24 cellular contexts compared by ENCODE assay signal in genomic region chr10:125266541-125266940, GRCh38.
"Had no signal": no experiment of that assay in that cellular context is flagged by ENCODE, and none has a peak within 500 bp of the region (broad histone marks: within the 10 kb centered on the region; RNA-seq: fewer than 3 reads in every experiment).

No MANE protein-coding gene starts in this region.

- H3K27ac Mint-ChIP-seq: activated CD4-positive, alpha-beta T cell treated with anti-CD3 and anti-CD28 coated beads, Interleukin-2, amount 10 ng/mL, durations not matched to agents 7 days and 5 days; activated CD8-positive, alpha-beta T cell treated with anti-CD3 and anti-CD28 coated beads for 36 hours; activated naive CD8-positive, alpha-beta T cell; effector memory CD8-positive, alpha-beta T cell had no signal

- H3K9me3 ChIP-seq: body of pancreas, esophagus squamous epithelium, gastroesophageal sphincter had no signal

- ATAC-seq: activated CD8-positive, alpha-beta T cell treated with anti-CD3 and anti-CD28 coated beads for 36 hours; body of pancreas; effector memory CD8-positive, alpha-beta T cell; gastroesophageal sphincter had no signal

- H3K9me3 Mint-ChIP-seq: activated CD4-positive, alpha-beta T cell treated with anti-CD3 and anti-CD28 coated beads, Interleukin-2, amount 10 ng/mL, durations not matched to agents 7 days and 5 days had no signal

- H3K27me3 ChIP-seq: body of pancreas, gastroesophageal sphincter had no signal

- H3K27me3 Mint-ChIP-seq: activated CD4-positive, alpha-beta T cell treated with anti-CD3 and anti-CD28 coated beads, Interleukin-2, amount 10 ng/mL, durations not matched to agents 7 days and 5 days had no signal

- H3K4me1 Mint-ChIP-seq: activated CD4-positive, alpha-beta T cell treated with anti-CD3 and anti-CD28 coated beads, Interleukin-2, amount 10 ng/mL, durations not matched to agents 7 days and 5 days had no signal

- H3K27ac ChIP-seq: body of pancreas, esophagus squamous epithelium, gastroesophageal sphincter had no signal

- H3K4me3 ChIP-seq: body of pancreas, esophagus squamous epithelium, gastroesophageal sphincter had no signal

- H3K36me3 Mint-ChIP-seq: activated naive CD8-positive, alpha-beta T cell had no signal

- H3K4me3 Mint-ChIP-seq: activated CD4-positive, alpha-beta T cell treated with anti-CD3 and anti-CD28 coated beads, Interleukin-2, amount 10 ng/mL, durations not matched to agents 7 days and 5 days; activated CD8-positive, alpha-beta T cell treated with anti-CD3 and anti-CD28 coated beads for 36 hours; activated naive CD8-positive, alpha-beta T cell; effector memory CD8-positive, alpha-beta T cell had no signal

- H3K4me1 ChIP-seq: body of pancreas, esophagus squamous epithelium, gastroesophageal sphincter had no signal

- H3K36me3 ChIP-seq: esophagus squamous epithelium, gastroesophageal sphincter had no signal

- DNase-seq: activated CD4-positive, alpha-beta T cell treated with anti-CD3 and anti-CD28 coated beads for 1 hour; activated CD4-positive, alpha-beta T cell treated with anti-CD3 and anti-CD28 coated beads for 4 hours; activated CD4-positive, alpha-beta T cell treated with anti-CD3 and anti-CD28 coated beads, Interleukin-2, amount 10 ng/mL, durations not matched to agents 7 days and 5 days; activated CD4-positive, alpha-beta T cell treated with anti-CD3 and anti-CD28 coated beads, Interleukin-2, amount 50 U/mL, for 4 hours; activated CD8-positive, alpha-beta memory T cell treated with anti-CD3 and anti-CD28 coated beads for 24 hours; activated CD8-positive, alpha-beta T cell treated with anti-CD3 and anti-CD28 coated beads for 36 hours; activated gamma-delta T cell treated with Interleukin-2 at 50 U/mL for 16 hours; activated naive CD4-positive, alpha-beta T cell treated with anti-CD3 and anti-CD28 coated beads, Interleukin-2, amount 50 U/mL, for 16 hours; activated naive CD4-positive, alpha-beta T cell treated with Interleukin-2 at 50 U/mL for 16 hours; activated T-cell treated with anti-CD3 and anti-CD28 coated beads, Interleukin-2, amount 50 U/mL, for 1 hour; activated T-cell treated with anti-CD3 and anti-CD28 coated beads, Interleukin-2, amount 50 U/mL, for 48 hours; amygdala; aorta; body of pancreas; caudate nucleus; cortex of kidney; dermis blood vessel endothelial cell; effector CD4-positive, alpha-beta T cell; effector memory CD8-positive, alpha-beta T cell; esophagus squamous epithelium; foreskin melanocyte; T-helper 2 cell had no signal
